1 cellular context compared by ENCODE assay signal in the genomic region with DNA sequence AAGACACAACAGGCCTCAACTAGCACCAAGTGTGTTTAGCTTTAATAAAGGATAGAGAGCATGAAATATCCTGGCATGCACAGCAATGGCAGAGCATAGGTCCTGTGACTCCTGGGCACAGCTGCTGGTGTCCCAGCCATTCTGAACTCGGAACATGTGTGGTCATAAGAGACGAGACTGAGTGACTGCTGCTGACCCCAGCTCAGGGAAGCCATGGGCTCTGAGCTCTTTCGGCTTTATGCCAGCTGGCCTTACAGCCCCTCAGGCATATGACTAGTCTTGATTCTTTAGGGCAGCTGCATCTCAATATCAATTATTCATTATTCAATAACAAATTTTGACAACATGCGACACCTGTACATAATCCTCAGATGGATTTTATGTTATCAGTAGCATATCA.
TF ChIP-seq lines count a peak whose summit lies in the region.

No MANE protein-coding gene starts in this region.

TF ChIP-seq in H1, 55 proteins besides CTCF, POLR2A, EP300 and RAD21:
- no peak for TF ChIP-seq FOSL1 (IDR thresholded peaks at IDR 0.05; ENCODE audit: insufficient read depth, low read depth, low read length)
- TF ChIP-seq NANOG (IDR thresholded peaks at IDR 0.05; ENCODE audit: insufficient read depth, low read depth, low read length, poor library complexity, severe bottlenecking): no peak
- no peak for TF ChIP-seq SP1 (IDR thresholded peaks at IDR 0.05; ENCODE audit: low read depth, low read length)
- no peak for TF ChIP-seq BACH1 (IDR thresholded peaks at IDR 0.05; ENCODE audit: low read length)
- no peak for TF ChIP-seq CEBPB (IDR thresholded peaks at IDR 0.05; ENCODE audit: low read depth, low read length)
- no peak for TF ChIP-seq EGR1 (IDR thresholded peaks at IDR 0.05; ENCODE audit: borderline replicate concordance, low read depth, low read length)
